30 cellular contexts compared by ENCODE assay signal in the genomic region with DNA sequence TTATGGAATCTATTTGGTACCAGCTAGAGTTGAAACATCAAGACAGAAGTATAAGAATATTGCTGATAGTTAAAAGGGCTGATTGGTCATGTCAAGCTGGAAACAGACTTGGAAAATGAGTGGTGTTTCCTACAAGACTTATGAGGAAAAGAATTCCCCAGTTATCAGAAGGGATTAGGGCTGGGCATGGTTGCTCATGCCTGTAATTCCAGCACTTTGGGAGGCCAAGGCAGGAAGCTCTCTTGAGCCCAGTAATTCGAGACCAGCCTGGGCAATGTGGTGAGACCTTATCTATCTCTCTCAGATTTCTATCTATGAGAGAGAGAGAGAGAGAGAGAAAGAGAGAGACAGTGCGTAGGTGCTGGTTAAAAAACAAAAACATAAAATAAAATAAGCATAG.
DNase-seq lines count a peak whose midpoint lies in the region; ATAC-seq, FAIRE-seq and TF ChIP-seq lines count a peak whose summit lies in the region.
"Had no signal": no experiment of that assay in that cellular context is flagged by ENCODE, and none has a peak within 500 bp of the region (broad histone marks: within the 10 kb centered on the region; RNA-seq: fewer than 3 reads in every experiment).

No MANE protein-coding gene starts in this region.

- H3K4me2 ChIP-seq in hepatocyte, result no peak overlapping the region

- no peak for FAIRE-seq in GM12891 (lab: Jason Lieb, UNC)
- FAIRE-seq: endothelial cell of umbilical vein had no signal

- H3K36me3 ChIP-seq in adipocyte (ENCODE audit: control insufficient read depth, insufficient read depth, low read length, severe bottlenecking), result no peaks in the 10 kb centered on the region
- H3K36me3 ChIP-seq in hepatocyte (replicated peaks; ENCODE audit: insufficient read depth, low read depth), result no peaks in the 10 kb centered on the region
- H3K36me3 ChIP-seq in adrenal gland (replicated peaks in 1 of 2), result no peaks in the 10 kb centered on the region
- H3K36me3 ChIP-seq: left lung, stomach, tibial nerve had no signal

- H3K4me1 ChIP-seq in adipocyte (ENCODE audit: control insufficient read depth, insufficient read depth, low read length) (peaks cover 23% of the 10 kb centered on the region), hepatocyte (ENCODE audit: insufficient read depth) (peaks cover 4% of the 10 kb centered on the region), adrenal gland (replicated peaks in 1 of 2) (no peaks in the 10 kb centered on the region)
- H3K4me1 ChIP-seq: left lung, stomach had no signal

- no peaks in the 10 kb centered on the region for H3K27me3 Mint-ChIP-seq in HFFc6 (ENCODE audit: insufficient read depth)
- H3K27me3 Mint-ChIP-seq: CD4-positive, CD25-positive, alpha-beta regulatory T cell had no signal

- WGBS in hepatocyte (ENCODE audit: low lambda C conversion rate, missing lambda C conversion rate), result 56% methylated on average over 2 of the region's 2 CpGs
- 80 to 86% (median 83%) methylated on average over 2 of the region's 2 CpGs for WGBS in adrenal gland, 4 donors

- H3K9ac ChIP-seq in adipocyte (ENCODE audit: low read length), result peak overlapping the region; percentile 26

- H3K4me3 ChIP-seq in adipocyte (ENCODE audit: low read length) (no peak overlapping the region), hepatocyte (no peak overlapping the region), retinal pigment epithelial cell (ENCODE audit: low read length) (no peak overlapping the region), adrenal gland (no peak overlapping the region)
- H3K4me3 ChIP-seq: left lung, stomach, tibial nerve had no signal

- H3K27me3 ChIP-seq in adipocyte (replicated peaks; ENCODE audit: control insufficient read depth, insufficient read depth, low read length) (no peaks in the 10 kb centered on the region), hepatocyte (no peaks in the 10 kb centered on the region), adrenal gland (no peaks in the 10 kb centered on the region)
- H3K27me3 ChIP-seq: left lung, stomach, tibial nerve had no signal

- H3K27ac ChIP-seq in hepatocyte, result peak overlapping the region; percentile 34
- H3K27ac ChIP-seq in adrenal gland, result no peak overlapping the region
- H3K27ac ChIP-seq: left lung, stomach, tibial nerve, VCaP had no signal

- H3K36me3 Mint-ChIP-seq in HFFc6 (ENCODE audit: low read depth), result peaks cover 27% of the 10 kb centered on the region
- H3K36me3 Mint-ChIP-seq: CD4-positive, CD25-positive, alpha-beta regulatory T cell had no signal

- peaks cover 9% of the 10 kb centered on the region; the same call in 1 of the 2 replicates for H3K9me3 Mint-ChIP-seq in HFFc6

- no peaks in the 10 kb centered on the region for H3K9me2 ChIP-seq in hepatocyte (replicated peaks; ENCODE audit: insufficient read depth)

- H3K9me3 ChIP-seq in adipocyte (ENCODE audit: control insufficient read depth, low read length), result peaks cover 19% of the 10 kb centered on the region
- H3K9me3 ChIP-seq in hepatocyte (ENCODE audit: low read depth), result no peaks in the 10 kb centered on the region
- peaks cover 0 to 5% (median 0%) of the 10 kb centered on the region in 3 donors for H3K9me3 ChIP-seq in adrenal gland (replicated peaks in 1 of 3)

- ATAC-seq in GM19328 (IDR thresholded peaks at IDR 0.05; ENCODE audit: unreplicated experiment), result no peak
- ATAC-seq: activated T-cell treated with anti-CD3 and anti-CD28 coated beads, Interleukin-2, amount 50 U/mL, for 4 hours; left lung; Panc1 had no signal

- TF ChIP-seq POLR2A in GM12891 (IDR thresholded peaks at IDR 0.05; ENCODE audit: low read depth, low read length) (no peak), adrenal gland (IDR thresholded peaks at IDR 0.05) (no peak)

- DNase-seq in HFFc6, result peak; percentile 27
- DNase-seq in adipocyte (ENCODE audit: low read depth), result peak; percentile 51
- no peak for DNase-seq in hepatocyte (ENCODE audit: low spot score)
- peak; percentile 39 for DNase-seq in retinal pigment epithelial cell (ENCODE audit: low read depth)
- DNase-seq in GOT3 (lab: John Stamatoyannopoulos, UW), result no peak
- DNase-seq in GM12891 (ENCODE audit: insufficient read length, low spot score), result no peak
- DNase-seq in adrenal gland, result no peak
- DNase-seq: activated CD4-positive, alpha-beta T cell treated with anti-CD3 and anti-CD28 coated beads for 48 hours; activated naive CD4-positive, alpha-beta T cell; activated T-cell treated with anti-CD3 and anti-CD28 coated beads, Interleukin-2, amount 50 U/mL, for 4 hours; anterior cingulate cortex; caudate nucleus; CD4-positive, CD25-positive, alpha-beta regulatory T cell; dermis blood vessel endothelial cell; KG1; left lung; MV-4-11; NCI-H2171; NCI-H526; posterior cingulate gyrus; SIG-M5; stimulated activated CD8-positive, alpha-beta memory T cell treated with anti-CD3 and anti-CD28 coated beads, Interleukin-4, amount 100 ng/mL, for 48 hours; stomach; T-helper 1 cell had no signal

- H3K4me1 Mint-ChIP-seq in HFFc6 (ENCODE audit: low read depth), result peaks cover 34% of the 10 kb centered on the region
- H3K4me1 Mint-ChIP-seq: CD4-positive, CD25-positive, alpha-beta regulatory T cell; nephron had no signal

- TF ChIP-seq CTCF in HFFc6 (IDR thresholded peaks at IDR 0.05), result no peak
- no peak for TF ChIP-seq CTCF in hepatocyte (IDR thresholded peaks at IDR 0.05; ENCODE audit: poor library complexity)
- no peak for TF ChIP-seq CTCF in retinal pigment epithelial cell (conservative IDR thresholded peaks at IDR 0.05; ENCODE audit: low read depth, low read length)
- TF ChIP-seq CTCF in adrenal gland (IDR thresholded peaks at IDR 0.05), result no peak

- H2AFZ ChIP-seq in hepatocyte, result no peak overlapping the region

- no peak overlapping the region for H3K4me3 Mint-ChIP-seq in HFFc6
- H3K4me3 Mint-ChIP-seq: activated T-cell treated with anti-CD3 and anti-CD28 coated beads, Interleukin-2, amount 50 U/mL, for 4 hours; CD4-positive, CD25-positive, alpha-beta regulatory T cell; nephron had no signal

- no peak overlapping the region for H3K27ac Mint-ChIP-seq in HFFc6
- H3K27ac Mint-ChIP-seq: CD4-positive, CD25-positive, alpha-beta regulatory T cell; nephron had no signal

- H4K20me1 ChIP-seq in hepatocyte (ENCODE audit: insufficient read depth, poor library complexity, severe bottlenecking), result no peaks in the 10 kb centered on the region

- H3K79me2 ChIP-seq in hepatocyte, result no peaks in the 10 kb centered on the region

- intact Hi-C loops in adrenal gland (cut with DNase I), result no loop called here

TF ChIP-seq in GM12891, 5 proteins besides CTCF, POLR2A, EP300 and RAD21:
- TF ChIP-seq SPI1 (IDR thresholded peaks at IDR 0.05; ENCODE audit: low read depth, low read length) (no peak), POU2F2 (IDR thresholded peaks at IDR 0.05; ENCODE audit: low read depth, low read length) (no peak), POLR2AphosphoS5 (IDR thresholded peaks at IDR 0.05; ENCODE audit: low read depth, low read length) (no peak), TAF1 (IDR thresholded peaks at IDR 0.05; ENCODE audit: low read depth, low read length) (no peak), PAX5 (IDR thresholded peaks at IDR 0.05; ENCODE audit: insufficient read depth, low read length, severe bottlenecking) (no peak)

Comparison
In these comparisons a context has a peak if more than half of its experiments do, and no peak if none do; other contexts are left out.
1. DNase-seq: peak in HFFc6 (single experiment), adipocyte (single experiment) and retinal pigment epithelial cell (single experiment); none in hepatocyte (single experiment), GOT3 (single experiment), GM12891 (single experiment) and adrenal gland (0 of 7).